In genomic region chr9:126327750-126328120, GRCh38 we compare ENCODE assay signal across 8 cellular contexts. TPM values are rescaled to one million over a fixed set of nuclear protein-coding genes. Genes with fewer than 3 reads are reported as not detected.
DNase-seq lines count a peak whose midpoint lies in the region; ATAC-seq and TF ChIP-seq lines count a peak whose summit lies in the region.

No MANE protein-coding gene starts in this region.

- H3K4me3 ChIP-seq in cardiac muscle cell (peak overlapping the region; percentile 46), astrocyte of the spinal cord (ENCODE audit: low read depth, low read length) (peak overlapping the region; percentile 51), muscle layer of colon (ENCODE audit: low read depth in 1 of 2, low read length in 2 of 2) (peak overlapping the region; percentile 71 to 77), upper lobe of left lung (peak overlapping the region in 3 of 4 donors; percentile 54 to 81 (median 67))

- H3K4me1 ChIP-seq in cardiac muscle cell (ENCODE audit: low read depth) (peaks cover 28% of the 10 kb centered on the region), muscle layer of colon (ENCODE audit: insufficient read depth, low read length) (peaks cover 19% of the 10 kb centered on the region), upper lobe of left lung (peaks cover 19 to 60% (median 36%) of the 10 kb centered on the region in 4 donors), foreskin keratinocyte (peaks cover 8% of the 10 kb centered on the region)

- H3K27me3 ChIP-seq in cardiac muscle cell (no peaks in the 10 kb centered on the region), muscle layer of colon (ENCODE audit: control insufficient read depth in 1 of 2, insufficient read depth in 2 of 2, low read length in 2 of 2) (no peaks in the 10 kb centered on the region), upper lobe of left lung (no peaks in the 10 kb centered on the region), foreskin keratinocyte (no peaks in the 10 kb centered on the region)

- TF ChIP-seq POLR2A in upper lobe of left lung (IDR thresholded peaks at IDR 0.05), result no peak

- WGBS in upper lobe of left lung, 2 donors, result 32 to 43% methylated on average over 5 of the region's 5 CpGs

- in situ Hi-C loops in astrocyte of the spinal cord (cut with HindIII; ENCODE audit: low sequenced_read_pairs), result no loop called here

- ATAC-seq in Right ventricle myocardium inferior (no peak), upper lobe of left lung (ENCODE audit: low FRiP score in 2 of 2) (no peak), foreskin keratinocyte (no peak)

- intact Hi-C loops in Right ventricle myocardium inferior (cut with DNase I), result loop anchor here (5.0 kb wide), 1 partner anchor 65 kb away; no protein-coding TSS in a partner anchor

- no peak for TF ChIP-seq EP300 in upper lobe of left lung (IDR thresholded peaks at IDR 0.05)

- H3K27ac ChIP-seq in cardiac muscle cell, result peak overlapping the region; percentile 74
- no peak overlapping the region for H3K27ac ChIP-seq in muscle layer of colon (ENCODE audit: low read depth, low read length)
- peak overlapping the region; percentile 77 to 94 (median 82) for H3K27ac ChIP-seq in upper lobe of left lung
- H3K27ac ChIP-seq in foreskin keratinocyte, result no peak overlapping the region

- DNase-seq in cardiac muscle cell (ENCODE audit: low read depth in 1 of 2, low spot score in 1 of 2) (no peak), Right ventricle myocardium inferior (ENCODE audit: missing footprints) (no peak), astrocyte of the spinal cord (ENCODE audit: low read depth, low spot score) (no peak), upper lobe of left lung (no peak), AG08395 (ENCODE audit: low spot score) (no peak), EL (no peak), foreskin keratinocyte (no peak)

- no peak for TF ChIP-seq CTCF in cardiac muscle cell (IDR thresholded peaks at IDR 0.05; ENCODE audit: low read depth, low read length)
- no peak for TF ChIP-seq CTCF in astrocyte of the spinal cord (IDR thresholded peaks at IDR 0.05; ENCODE audit: low read depth, low read length)
- no peak for TF ChIP-seq CTCF in upper lobe of left lung (IDR thresholded peaks at IDR 0.05)
- no peak for TF ChIP-seq CTCF in foreskin keratinocyte (conservative IDR thresholded peaks at IDR 0.05)

- H3K9ac ChIP-seq in muscle layer of colon (ENCODE audit: low read length), result peak overlapping the region; percentile 55

- no peaks in the 10 kb centered on the region for H3K36me3 ChIP-seq in cardiac muscle cell
- H3K36me3 ChIP-seq in muscle layer of colon (ENCODE audit: insufficient read depth, low read length), result no peaks in the 10 kb centered on the region
- H3K36me3 ChIP-seq in upper lobe of left lung, result no peaks in the 10 kb centered on the region

- no peaks in the 10 kb centered on the region for H3K9me3 ChIP-seq in cardiac muscle cell (ENCODE audit: low read depth)
- H3K9me3 ChIP-seq in muscle layer of colon (ENCODE audit: low read length), result no peaks in the 10 kb centered on the region
- H3K9me3 ChIP-seq in upper lobe of left lung, result peaks cover 0 to 9% (median 6%) of the 10 kb centered on the region in 4 donors

RNA-seq across cellular contexts. Expression of gene MVB12B, which starts 1.1 kb away (rescaled TPM):
- total RNA-seq in cardiac muscle cell (23.4 and 29.9 TPM in 2 replicates), Right ventricle myocardium inferior (12.7 TPM), upper lobe of left lung (10 to 100 TPM; 36.7 to 60.7 (median 41.0) TPM), foreskin keratinocyte (3.1 and 4.7 TPM in 2 replicates)
- polyA plus RNA-seq in cardiac muscle cell (18.9 and 19.0 TPM in 2 replicates), foreskin keratinocyte (2.0 and 2.3 TPM in 2 replicates)

Comparison
In these comparisons a context has a peak if more than half of its experiments do, and no peak if none do; other contexts are left out.
1. H3K27ac ChIP-seq: peak in cardiac muscle cell (single experiment) and upper lobe of left lung (4 of 4); none in muscle layer of colon (single experiment) and foreskin keratinocyte (single experiment).
2. Peak in every context shown above with its lines, with median percentiles within 50 percentile points of each other: H3K4me3 ChIP-seq.